Comparison of ENCODE assay signal across 9 cellular contexts in the genomic region with DNA sequence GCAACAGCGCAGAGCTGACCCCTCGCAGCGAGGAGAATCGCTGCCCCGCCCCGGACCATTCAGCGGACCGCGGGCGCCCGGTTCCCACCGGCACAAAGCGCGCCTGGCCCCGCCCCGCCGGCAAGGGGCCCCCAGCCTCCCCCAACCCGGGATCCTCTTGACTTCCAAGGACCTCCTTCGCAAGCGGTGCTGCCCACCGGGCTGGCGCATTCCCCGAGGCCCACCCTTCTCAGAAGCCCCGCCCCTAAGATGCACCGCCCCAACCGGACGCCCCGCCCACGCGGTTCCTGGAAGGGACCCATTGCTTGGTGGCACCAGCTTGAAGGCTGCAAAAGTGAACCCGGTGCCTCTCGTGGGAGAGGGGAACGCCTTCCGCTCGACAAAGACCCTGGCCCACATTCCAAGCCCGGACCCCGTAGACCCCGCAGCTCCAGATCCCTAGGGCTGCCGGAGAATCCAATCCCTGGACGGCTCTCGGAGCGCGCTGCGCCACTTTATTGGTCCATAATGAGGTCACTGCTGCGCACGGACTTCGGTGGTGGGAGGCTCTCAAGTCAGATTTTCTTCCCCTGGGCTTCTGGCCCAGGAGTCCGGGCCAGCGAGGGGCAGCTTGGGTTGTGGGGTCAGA. TPM values are rescaled to one million over a fixed set of nuclear protein-coding genes. Genes with fewer than 3 reads are reported as not detected.
DNase-seq lines count a peak whose midpoint lies in the region; ATAC-seq and TF ChIP-seq lines count a peak whose summit lies in the region.
"Had no signal": no experiment of that assay in that cellular context is flagged by ENCODE, and none has a peak within 500 bp of the region (broad histone marks: within the 10 kb centered on the region; RNA-seq: fewer than 3 reads in every experiment).

No MANE protein-coding gene starts in this region.

- in situ Hi-C loops in SK-MEL-5 (cut with HindIII; ENCODE audit: low pct_unique_long_range_greater_than_20kb, low sequenced_read_pairs): no loop called here

- H3K27ac Mint-ChIP-seq in CD4-positive, CD25-positive, alpha-beta regulatory T cell: no peak overlapping the region

- peaks cover 62% of the 10 kb centered on the region for H3K27me3 Mint-ChIP-seq in CD4-positive, CD25-positive, alpha-beta regulatory T cell

- H3K4me3 ChIP-seq in CD4-positive, CD25-positive, alpha-beta regulatory T cell (ENCODE audit: low read depth, low read length): no peak overlapping the region
- no peak overlapping the region for H3K4me3 ChIP-seq in upper lobe of right lung

- H3K36me3 Mint-ChIP-seq in CD4-positive, CD25-positive, alpha-beta regulatory T cell: no peaks in the 10 kb centered on the region

- H3K9me3 ChIP-seq in CD4-positive, CD25-positive, alpha-beta regulatory T cell (ENCODE audit: control insufficient read depth in 2 of 2, low read length in 2 of 2): no peaks in the 10 kb centered on the region
- H3K9me3 ChIP-seq in upper lobe of right lung: no peaks in the 10 kb centered on the region

- peaks cover 0 to 2% (median 0%) of the 10 kb centered on the region in 7 donors for H3K9me3 Mint-ChIP-seq in CD4-positive, CD25-positive, alpha-beta regulatory T cell

- peaks cover 25% of the 10 kb centered on the region for H3K4me1 ChIP-seq in CD4-positive, CD25-positive, alpha-beta regulatory T cell (ENCODE audit: control insufficient read depth, insufficient read depth, low read length, poor library complexity, severe bottlenecking)
- H3K4me1 ChIP-seq in upper lobe of right lung: peaks cover 27% of the 10 kb centered on the region

- intact Hi-C loops in upper lobe of right lung (cut with DNase I): loop anchor here (10.0 kb wide), 2 partner anchors 99 to 159 kb away; no protein-coding TSS in a partner anchor

- H3K27me3 ChIP-seq in CD4-positive, CD25-positive, alpha-beta regulatory T cell (ENCODE audit: control insufficient read depth, insufficient read depth, low read length): peaks cover 19% of the 10 kb centered on the region
- peaks cover 80% of the 10 kb centered on the region for H3K27me3 ChIP-seq in upper lobe of right lung

- TF ChIP-seq CTCF in upper lobe of right lung (IDR thresholded peaks at IDR 0.05): no peak

- ATAC-seq in CD4-positive, CD25-positive, alpha-beta regulatory T cell (ENCODE audit: low read depth in 2 of 2): no peak
- ATAC-seq in HG03280 (IDR thresholded peaks at IDR 0.05; ENCODE audit: unreplicated experiment): peak; percentile 12
- ATAC-seq in upper lobe of right lung: no peak
- ATAC-seq in HG02763 (IDR thresholded peaks at IDR 0.05; ENCODE audit: unreplicated experiment): no peak

- peak in 2 of 3 donors; percentile 32 to 55 for DNase-seq in CD4-positive, CD25-positive, alpha-beta regulatory T cell
- DNase-seq in SK-MEL-5 (ENCODE audit: low read depth, low spot score): peak; percentile 51
- peak; percentile 47 for DNase-seq in cerebellum (ENCODE audit: low spot score)
- DNase-seq in stimulated activated CD4-positive, alpha-beta T cell treated with anti-CD3 and anti-CD28 coated beads, Interleukin-1b, Interleukin-23, amount 100 ng/mL, for 48 hours: peak; percentile 33
- DNase-seq in cortex of kidney (lab: John Stamatoyannopoulos, UW): no peak
- no peak for DNase-seq in upper lobe of right lung

- H3K4me1 Mint-ChIP-seq in CD4-positive, CD25-positive, alpha-beta regulatory T cell: peaks cover 0 to 26% (median 14%) of the 10 kb centered on the region in 4 donors

- H3K4me3 Mint-ChIP-seq in CD4-positive, CD25-positive, alpha-beta regulatory T cell: peak overlapping the region in 2 of 4 donors; percentile 15 to 94

- no peak overlapping the region for H3K27ac ChIP-seq in CD4-positive, CD25-positive, alpha-beta regulatory T cell (ENCODE audit: insufficient read depth, low read length, poor library complexity, severe bottlenecking)
- no peak overlapping the region for H3K27ac ChIP-seq in upper lobe of right lung

- H3K36me3 ChIP-seq in CD4-positive, CD25-positive, alpha-beta regulatory T cell (ENCODE audit: control insufficient read depth, insufficient read depth, low read length): no peaks in the 10 kb centered on the region
- no peaks in the 10 kb centered on the region for H3K36me3 ChIP-seq in upper lobe of right lung

RNA-seq across cellular contexts. Expression of a gene that starts 2.0 kb away (rescaled TPM):
- not detected for total RNA-seq in CD4-positive, CD25-positive, alpha-beta regulatory T cell
- polyA plus RNA-seq in CD4-positive, CD25-positive, alpha-beta regulatory T cell: not detected
- total RNA-seq in SK-MEL-5 (2014; rRNA removed; shearing (Covaris generic)): not detected in 2 replicates
- polyA plus RNA-seq in SK-MEL-5 (2015; cell fraction: cytosol; rRNA removed): not detected in 2 replicates
- not detected in 2 replicates for polyA plus RNA-seq in SK-MEL-5 (2015; cell fraction: nucleus; rRNA removed)
- total RNA-seq in cerebellum (not detected), upper lobe of right lung (not detected)
- total RNA-seq: aorta had no signal
- polyA plus RNA-seq: aorta had no signal

RNA-seq across cellular contexts. Expression of a gene that starts 10.2 kb away (rescaled TPM):
- total RNA-seq in CD4-positive, CD25-positive, alpha-beta regulatory T cell: 9.1 TPM
- polyA plus RNA-seq in CD4-positive, CD25-positive, alpha-beta regulatory T cell: 10 to 100 TPM; 18.2 to 22.3 (median 19.7) TPM
- total RNA-seq in SK-MEL-5 (2014; rRNA removed; shearing (Covaris generic)): 88.6 and 97.1 TPM in 2 replicates
- polyA plus RNA-seq in SK-MEL-5 (2015; cell fraction: cytosol; rRNA removed): 81.7 and 106 TPM in 2 replicates
- polyA plus RNA-seq in SK-MEL-5 (2015; cell fraction: nucleus; rRNA removed): 12.6 and 14.8 TPM in 2 replicates
- total RNA-seq in cerebellum: 18.5 TPM
- 56.9 TPM for total RNA-seq in upper lobe of right lung

RNA-seq across cellular contexts. Expression of a gene that starts 14.9 kb away (rescaled TPM):
- 0.15 TPM for total RNA-seq in CD4-positive, CD25-positive, alpha-beta regulatory T cell
- not detected for polyA plus RNA-seq in CD4-positive, CD25-positive, alpha-beta regulatory T cell
- total RNA-seq in SK-MEL-5 (2014; rRNA removed; shearing (Covaris generic)): 3.4 and 4.7 TPM in 2 replicates
- polyA plus RNA-seq in SK-MEL-5 (2015; cell fraction: cytosol; rRNA removed): 5.4 and 6.4 TPM in 2 replicates
- polyA plus RNA-seq in SK-MEL-5 (2015; cell fraction: nucleus; rRNA removed): 8.2 and 8.7 TPM in 2 replicates
- total RNA-seq in cerebellum (9.9 TPM), upper lobe of right lung (16.9 TPM)

RNA-seq across cellular contexts. Expression of a gene that starts 40.1 kb away (rescaled TPM):
- total RNA-seq in CD4-positive, CD25-positive, alpha-beta regulatory T cell: 8.4 TPM
- polyA plus RNA-seq in CD4-positive, CD25-positive, alpha-beta regulatory T cell: under 1 TPM; 0.08 to 0.52 (median 0.40) TPM
- 1.5 and 2.9 TPM in 2 replicates for total RNA-seq in SK-MEL-5 (2014; rRNA removed; shearing (Covaris generic))
- 1.2 and 2.0 TPM in 2 replicates for polyA plus RNA-seq in SK-MEL-5 (2015; cell fraction: cytosol; rRNA removed)
- 22.0 and 121 TPM in 2 replicates for polyA plus RNA-seq in SK-MEL-5 (2015; cell fraction: nucleus; rRNA removed)
- total RNA-seq in cerebellum (11.9 TPM), upper lobe of right lung (12.7 TPM)

RNA-seq across cellular contexts. Expression of a gene that starts 46.6 kb away (rescaled TPM):
- total RNA-seq in CD4-positive, CD25-positive, alpha-beta regulatory T cell: 405 TPM
- polyA plus RNA-seq in CD4-positive, CD25-positive, alpha-beta regulatory T cell: 100 to 1,000 TPM; 152 to 238 (median 191) TPM
- 222 and 233 TPM in 2 replicates for total RNA-seq in SK-MEL-5 (2014; rRNA removed; shearing (Covaris generic))
- polyA plus RNA-seq in SK-MEL-5 (2015; cell fraction: cytosol; rRNA removed): 181 and 197 TPM in 2 replicates
- polyA plus RNA-seq in SK-MEL-5 (2015; cell fraction: nucleus; rRNA removed): 124 and 157 TPM in 2 replicates
- total RNA-seq in cerebellum (180 TPM), upper lobe of right lung (308 TPM)

Comparison
In these comparisons a context has a peak if more than half of its experiments do, and no peak if none do; other contexts are left out.
1. DNase-seq: peak in CD4-positive, CD25-positive, alpha-beta regulatory T cell (2 of 3), SK-MEL-5 (single experiment), cerebellum (single experiment) and stimulated activated CD4-positive, alpha-beta T cell treated with anti-CD3 and anti-CD28 coated beads, Interleukin-1b, Interleukin-23, amount 100 ng/mL, for 48 hours (single experiment); none in cortex of kidney (single experiment) and upper lobe of right lung (single experiment).